ENCODE assay signal across 1 cellular context in the genomic region with DNA sequence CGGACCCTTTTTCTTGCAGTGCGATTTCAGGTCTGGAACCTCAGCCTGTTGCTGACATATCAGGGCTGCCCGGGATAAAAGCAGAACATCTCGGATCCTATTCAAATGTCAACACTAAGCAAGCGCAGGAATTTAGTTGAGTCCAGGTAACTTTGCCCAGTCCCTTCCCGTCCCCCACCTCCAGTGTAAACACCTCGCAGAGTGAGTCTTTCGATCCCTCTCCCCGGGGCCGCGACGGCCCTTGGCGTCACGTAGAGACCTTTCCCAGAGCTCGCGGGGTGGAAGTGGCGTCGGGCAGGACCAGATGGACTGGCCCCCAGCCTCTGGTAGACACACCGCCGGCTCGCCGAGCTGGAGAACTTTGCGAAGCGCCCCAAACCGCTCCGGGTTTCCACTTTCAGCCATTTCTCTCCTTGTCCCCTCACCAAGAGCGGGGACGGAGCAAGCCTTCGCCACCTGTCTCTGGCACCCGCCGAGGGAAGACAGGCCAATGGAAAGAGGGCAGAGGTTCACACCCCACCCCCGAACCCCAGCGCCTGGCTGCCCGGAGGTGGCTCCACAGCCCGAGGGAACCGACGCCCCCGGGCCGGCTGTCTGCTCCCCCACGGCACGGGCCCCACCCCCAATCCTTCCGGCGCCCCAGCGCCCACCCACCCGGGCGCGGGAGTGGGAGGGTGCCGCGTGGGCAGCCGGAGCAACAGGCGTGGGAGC.
TF ChIP-seq lines count a peak whose summit lies in the region.

No MANE protein-coding gene starts in this region.

TF ChIP-seq in HEK293, 187 proteins besides CTCF, POLR2A, EP300 and RAD21 (continued from another document):
- TF ChIP-seq, protein P1, sequence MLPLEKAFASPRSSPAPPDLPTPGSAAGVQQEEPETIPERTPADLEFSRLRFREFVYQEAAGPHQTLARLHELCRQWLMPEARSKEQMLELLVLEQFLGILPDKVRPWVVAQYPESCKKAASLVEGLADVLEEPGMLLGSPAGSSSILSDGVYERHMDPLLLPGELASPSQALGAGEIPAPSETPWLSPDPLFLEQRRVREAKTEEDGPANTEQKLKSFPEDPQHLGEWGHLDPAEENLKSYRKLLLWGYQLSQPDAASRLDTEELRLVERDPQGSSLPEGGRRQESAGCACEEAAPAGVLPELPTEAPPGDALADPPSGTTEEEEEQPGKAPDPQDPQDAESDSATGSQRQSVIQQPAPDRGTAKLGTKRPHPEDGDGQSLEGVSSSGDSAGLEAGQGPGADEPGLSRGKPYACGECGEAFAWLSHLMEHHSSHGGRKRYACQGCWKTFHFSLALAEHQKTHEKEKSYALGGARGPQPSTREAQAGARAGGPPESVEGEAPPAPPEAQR (tag by site-specific recombination; IDR thresholded peaks at IDR 0.05): no peak
- peak; percentile 31; the same call in 1 of the 2 replicates for TF ChIP-seq ZBTB8A (tag by site-specific recombination; IDR thresholded peaks at IDR 0.05)
- TF ChIP-seq TCF7L2 (IDR thresholded peaks at IDR 0.05; ENCODE audit: borderline replicate concordance, low read depth, low read length): no peak
- no peak for TF ChIP-seq ZNF174 (tag by site-specific recombination; IDR thresholded peaks at IDR 0.05)
- TF ChIP-seq ZNF677 (tag by site-specific recombination; IDR thresholded peaks at IDR 0.05): no peak
- TF ChIP-seq, protein P2, sequence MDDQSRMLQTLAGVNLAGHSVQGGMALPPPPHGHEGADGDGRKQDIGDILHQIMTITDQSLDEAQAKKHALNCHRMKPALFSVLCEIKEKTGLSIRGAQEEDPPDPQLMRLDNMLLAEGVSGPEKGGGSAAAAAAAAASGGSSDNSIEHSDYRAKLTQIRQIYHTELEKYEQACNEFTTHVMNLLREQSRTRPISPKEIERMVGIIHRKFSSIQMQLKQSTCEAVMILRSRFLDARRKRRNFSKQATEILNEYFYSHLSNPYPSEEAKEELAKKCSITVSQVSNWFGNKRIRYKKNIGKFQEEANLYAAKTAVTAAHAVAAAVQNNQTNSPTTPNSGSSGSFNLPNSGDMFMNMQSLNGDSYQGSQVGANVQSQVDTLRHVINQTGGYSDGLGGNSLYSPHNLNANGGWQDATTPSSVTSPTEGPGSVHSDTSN (CRISPR knock-in tag; IDR thresholded peaks at IDR 0.05): no peak
- no peak for TF ChIP-seq ZBTB21 (tag by site-specific recombination; IDR thresholded peaks at IDR 0.05)
- no peak for TF ChIP-seq ZNF791 (tag by site-specific recombination; IDR thresholded peaks at IDR 0.05)
- no peak for TF ChIP-seq ZNF140 (tag by site-specific recombination; IDR thresholded peaks at IDR 0.05)
- TF ChIP-seq ZNF621 (tag by site-specific recombination; IDR thresholded peaks at IDR 0.05): no peak
- no peak for TF ChIP-seq ZNF404 (tag by site-specific recombination; IDR thresholded peaks at IDR 0.05)
- TF ChIP-seq, protein P3, sequence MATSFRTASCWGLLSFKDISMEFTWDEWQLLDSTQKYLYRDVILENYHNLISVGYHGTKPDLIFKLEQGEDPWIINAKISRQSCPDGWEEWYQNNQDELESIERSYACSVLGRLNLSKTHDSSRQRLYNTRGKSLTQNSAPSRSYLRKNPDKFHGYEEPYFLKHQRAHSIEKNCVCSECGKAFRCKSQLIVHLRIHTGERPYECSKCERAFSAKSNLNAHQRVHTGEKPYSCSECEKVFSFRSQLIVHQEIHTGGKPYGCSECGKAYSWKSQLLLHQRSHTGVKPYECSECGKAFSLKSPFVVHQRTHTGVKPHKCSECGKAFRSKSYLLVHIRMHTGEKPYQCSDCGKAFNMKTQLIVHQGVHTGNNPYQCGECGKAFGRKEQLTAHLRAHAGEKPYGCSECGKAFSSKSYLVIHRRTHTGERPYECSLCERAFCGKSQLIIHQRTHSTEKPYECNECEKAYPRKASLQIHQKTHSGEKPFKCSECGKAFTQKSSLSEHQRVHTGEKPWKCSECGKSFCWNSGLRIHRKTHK (tag by site-specific recombination; IDR thresholded peaks at IDR 0.05): no peak
- peak; percentile 88 for TF ChIP-seq EGR2 (tag by site-specific recombination; IDR thresholded peaks at IDR 0.05; ENCODE audit: low read depth)
- no peak for TF ChIP-seq ZNF707 (tag by site-specific recombination; IDR thresholded peaks at IDR 0.05)
- no peak for TF ChIP-seq REPIN1 (tag by site-specific recombination; IDR thresholded peaks at IDR 0.05; ENCODE audit: low read depth)
- TF ChIP-seq, protein P4, sequence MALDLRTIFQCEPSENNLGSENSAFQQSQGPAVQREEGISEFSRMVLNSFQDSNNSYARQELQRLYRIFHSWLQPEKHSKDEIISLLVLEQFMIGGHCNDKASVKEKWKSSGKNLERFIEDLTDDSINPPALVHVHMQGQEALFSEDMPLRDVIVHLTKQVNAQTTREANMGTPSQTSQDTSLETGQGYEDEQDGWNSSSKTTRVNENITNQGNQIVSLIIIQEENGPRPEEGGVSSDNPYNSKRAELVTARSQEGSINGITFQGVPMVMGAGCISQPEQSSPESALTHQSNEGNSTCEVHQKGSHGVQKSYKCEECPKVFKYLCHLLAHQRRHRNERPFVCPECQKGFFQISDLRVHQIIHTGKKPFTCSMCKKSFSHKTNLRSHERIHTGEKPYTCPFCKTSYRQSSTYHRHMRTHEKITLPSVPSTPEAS (tag by site-specific recombination; IDR thresholded peaks at IDR 0.05): no peak
- 0 out of 2 replicates have a peak, but pooled peaks have one; percentile 20 for TF ChIP-seq YY1 (tag by site-specific recombination; IDR thresholded peaks at IDR 0.05)
- no peak for TF ChIP-seq ZNF585B (tag by site-specific recombination; IDR thresholded peaks at IDR 0.05)
- TF ChIP-seq, protein P5, sequence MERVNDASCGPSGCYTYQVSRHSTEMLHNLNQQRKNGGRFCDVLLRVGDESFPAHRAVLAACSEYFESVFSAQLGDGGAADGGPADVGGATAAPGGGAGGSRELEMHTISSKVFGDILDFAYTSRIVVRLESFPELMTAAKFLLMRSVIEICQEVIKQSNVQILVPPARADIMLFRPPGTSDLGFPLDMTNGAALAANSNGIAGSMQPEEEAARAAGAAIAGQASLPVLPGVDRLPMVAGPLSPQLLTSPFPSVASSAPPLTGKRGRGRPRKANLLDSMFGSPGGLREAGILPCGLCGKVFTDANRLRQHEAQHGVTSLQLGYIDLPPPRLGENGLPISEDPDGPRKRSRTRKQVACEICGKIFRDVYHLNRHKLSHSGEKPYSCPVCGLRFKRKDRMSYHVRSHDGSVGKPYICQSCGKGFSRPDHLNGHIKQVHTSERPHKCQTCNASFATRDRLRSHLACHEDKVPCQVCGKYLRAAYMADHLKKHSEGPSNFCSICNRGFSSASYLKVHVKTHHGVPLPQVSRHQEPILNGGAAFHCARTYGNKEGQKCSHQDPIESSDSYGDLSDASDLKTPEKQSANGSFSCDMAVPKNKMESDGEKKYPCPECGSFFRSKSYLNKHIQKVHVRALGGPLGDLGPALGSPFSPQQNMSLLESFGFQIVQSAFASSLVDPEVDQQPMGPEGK (tag by site-specific recombination; IDR thresholded peaks at IDR 0.05): peak; percentile 22; the same call in 1 of the 2 replicates
- no peak for TF ChIP-seq GFI1B (tag by site-specific recombination; IDR thresholded peaks at IDR 0.05)
- TF ChIP-seq ZNF2 (tag by site-specific recombination; IDR thresholded peaks at IDR 0.05): no peak
- TF ChIP-seq, protein P6, sequence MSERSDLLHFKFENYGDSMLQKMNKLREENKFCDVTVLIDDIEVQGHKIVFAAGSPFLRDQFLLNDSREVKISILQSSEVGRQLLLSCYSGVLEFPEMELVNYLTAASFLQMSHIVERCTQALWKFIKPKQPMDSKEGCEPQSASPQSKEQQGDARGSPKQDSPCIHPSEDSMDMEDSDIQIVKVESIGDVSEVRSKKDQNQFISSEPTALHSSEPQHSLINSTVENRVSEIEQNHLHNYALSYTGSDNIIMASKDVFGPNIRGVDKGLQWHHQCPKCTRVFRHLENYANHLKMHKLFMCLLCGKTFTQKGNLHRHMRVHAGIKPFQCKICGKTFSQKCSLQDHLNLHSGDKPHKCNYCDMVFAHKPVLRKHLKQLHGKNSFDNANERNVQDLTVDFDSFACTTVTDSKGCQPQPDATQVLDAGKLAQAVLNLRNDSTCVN (tag by site-specific recombination; optimal IDR thresholded peaks at IDR 0.05): no peak
- TF ChIP-seq ZNF394 (tag by site-specific recombination; IDR thresholded peaks at IDR 0.05; ENCODE audit: borderline replicate concordance): no peak
- TF ChIP-seq, protein P7, sequence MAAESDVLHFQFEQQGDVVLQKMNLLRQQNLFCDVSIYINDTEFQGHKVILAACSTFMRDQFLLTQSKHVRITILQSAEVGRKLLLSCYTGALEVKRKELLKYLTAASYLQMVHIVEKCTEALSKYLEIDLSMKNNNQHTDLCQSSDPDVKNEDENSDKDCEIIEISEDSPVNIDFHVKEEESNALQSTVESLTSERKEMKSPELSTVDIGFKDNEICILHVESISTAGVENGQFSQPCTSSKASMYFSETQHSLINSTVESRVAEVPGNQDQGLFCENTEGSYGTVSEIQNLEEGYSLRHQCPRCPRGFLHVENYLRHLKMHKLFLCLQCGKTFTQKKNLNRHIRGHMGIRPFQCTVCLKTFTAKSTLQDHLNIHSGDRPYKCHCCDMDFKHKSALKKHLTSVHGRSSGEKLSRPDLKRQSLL (tag by site-specific recombination; IDR thresholded peaks at IDR 0.05): peak; percentile 43; the same call in 1 of the 2 replicates
- no peak for TF ChIP-seq ZBTB1 (tag by site-specific recombination; IDR thresholded peaks at IDR 0.05)
- no peak for TF ChIP-seq SP3 (tag by site-specific recombination; IDR thresholded peaks at IDR 0.05)
